ENCODE assay signal across 10 cellular contexts in genomic region chr11:31813961-31814868, GRCh38. TPM values are rescaled to one million over a fixed set of nuclear protein-coding genes. Genes with fewer than 3 reads are reported as not detected.
DNase-seq lines count a peak whose midpoint lies in the region; ATAC-seq, FAIRE-seq and TF ChIP-seq lines count a peak whose summit lies in the region.
"Had no signal": no experiment of that assay in that cellular context is flagged by ENCODE, and none has a peak within 500 bp of the region (broad histone marks: within the 10 kb centered on the region; RNA-seq: fewer than 3 reads in every experiment).

No MANE protein-coding gene starts in this region.

- H3K79me1 ChIP-seq in H1 (ENCODE audit: low read depth, low read length): no peaks in the 10 kb centered on the region

- H3K27ac ChIP-seq in H1 (ENCODE audit: low read depth, low read length) (no peak overlapping the region), osteoblast (ENCODE audit: low read depth, low read length) (no peak overlapping the region)

- no peak for TF ChIP-seq POLR2A in H1 (IDR thresholded peaks at IDR 0.05; ENCODE audit: control extremely low read depth in 1 of 2, low read depth in 2 of 2, low read length in 2 of 2)

- H3K56ac ChIP-seq in H1 (replicated peaks; ENCODE audit: insufficient read length, low read depth, low read length): no peak overlapping the region

- peak overlapping the region; percentile 78; the same call in 1 of the 2 replicates for H3K18ac ChIP-seq in H1 (ENCODE audit: extremely low read depth, low read length)

- DNase-seq in G401 (ENCODE audit: low spot score) (peak; percentile 57), M059J (ENCODE audit: low read depth) (peak; percentile 20), H1 (ENCODE audit: low read depth in 1 of 2, low spot score in 2 of 2) (peak in 1 of 2 experiments; percentile 73), osteoblast (ENCODE audit: insufficient read length, low spot score, missing footprints) (peak; percentile 86), activated gamma-delta T cell treated with Interleukin-2 at 50 U/mL for 16 hours (no peak)
- DNase-seq: activated CD4-positive, alpha-beta T cell treated with anti-CD3 and anti-CD28 coated beads, Interleukin-2, amount 10 ng/mL, durations not matched to agents 7 days and 5 days; KBM-7 had no signal

- H3K4me3 ChIP-seq in H1 (ENCODE audit: extremely low read depth in 1 of 4, insufficient read depth in 2 of 4, low read depth in 3 of 4, low read length in 4 of 4) (peak overlapping the region; percentile 20 to 62 (median 34); a peak in 7 of 8 replicates), osteoblast (ENCODE audit: insufficient read depth, low read length) (no peak overlapping the region)

- POLR2A ChIA-PET in H1 (lab: Charles Lee; ENCODE audit: partially characterized antibody): interaction anchor here (1.9 kb wide), 1 partner anchor 8 kb away, joined by 9 read pairs; no protein-coding TSS in a partner anchor

- H2AFZ ChIP-seq in H1 (ENCODE audit: low read length) (no peak overlapping the region), osteoblast (ENCODE audit: low read length) (no peak overlapping the region)

- FAIRE-seq in H1 (lab: Jason Lieb, UNC): no peak

- no peak overlapping the region for H3K23ac ChIP-seq in H1 (ENCODE audit: insufficient read length)

- no peak for TF ChIP-seq CTCF in H1 (IDR thresholded peaks at IDR 0.05; ENCODE audit: control extremely low read depth in 1 of 3, insufficient read depth in 1 of 3, low read depth in 1 of 3, low read length in 3 of 3)
- TF ChIP-seq CTCF in osteoblast (IDR thresholded peaks at IDR 0.05; ENCODE audit: extremely low read depth, low read depth, low read length): no peak

- no peak for ATAC-seq in GM19035 (IDR thresholded peaks at IDR 0.05; ENCODE audit: unreplicated experiment)
- no peak for ATAC-seq in HG02623 (IDR thresholded peaks at IDR 0.05; ENCODE audit: unreplicated experiment)
- no peak for ATAC-seq in HG03439 (IDR thresholded peaks at IDR 0.05; ENCODE audit: unreplicated experiment)

- peak overlapping the region; percentile 74 to 91 for H3K4me2 ChIP-seq in H1 (ENCODE audit: insufficient read depth in 1 of 2, low read depth in 2 of 2, low read length in 2 of 2)
- no peak overlapping the region for H3K4me2 ChIP-seq in osteoblast (ENCODE audit: insufficient read depth, low read length)

- H3K23me2 ChIP-seq in H1 (ENCODE audit: low read depth, low read length): peaks cover 8% of the 10 kb centered on the region; the same call in 1 of the 2 replicates

- H3K9me3 ChIP-seq in H1 (ENCODE audit: insufficient read depth in 2 of 2, low read depth in 1 of 2, low read length in 1 of 2) (no peaks in the 10 kb centered on the region), osteoblast (ENCODE audit: low read depth, low read length) (no peaks in the 10 kb centered on the region)

- 2% methylated on average over 39 of the region's 53 CpGs; no CpG with 5 or more reads in 1 of the 2 experiments for WGBS in H1 (ENCODE audit: extremely low coverage in 1 of 2, insufficient coverage in 1 of 2, insufficient read length in 1 of 2, insufficient replicate concordance in 2 of 2, low coverage in 1 of 2, low lambda C conversion rate in 2 of 2, missing lambda C conversion rate in 1 of 2), 2 experiments

- no peak overlapping the region for H2BK20ac ChIP-seq in H1 (ENCODE audit: low read length)

- no peak overlapping the region for H3K4ac ChIP-seq in H1 (replicated peaks; ENCODE audit: insufficient read length, low read depth, low read length)

- H3K9ac ChIP-seq in H1 (replicated peaks in 1 of 4; ENCODE audit: extremely low read depth in 1 of 4, low read depth in 3 of 4, low read length in 3 of 4): no peak overlapping the region

- in situ Hi-C loops in G401 (cut with HindIII; ENCODE audit: low sequenced_read_pairs): no loop called here

- no peak for TF ChIP-seq EP300 in H1 (IDR thresholded peaks at IDR 0.05; ENCODE audit: borderline replicate concordance in 1 of 2, low read depth in 2 of 2, low read length in 2 of 2)

- TF ChIP-seq RAD21 in H1 (IDR thresholded peaks at IDR 0.05 in 1 of 2, conservative IDR thresholded peaks at IDR 0.05 in 1 of 2; ENCODE audit: low read depth in 2 of 2, low read length in 2 of 2): no peak

- H4K5ac ChIP-seq in H1 (ENCODE audit: insufficient read length, low read depth, low read length): no peak overlapping the region

- H2BK5ac ChIP-seq in H1 (ENCODE audit: low read depth, low read length): no peak overlapping the region

- H2BK12ac ChIP-seq in H1 (ENCODE audit: low read depth, low read length): peak overlapping the region; percentile 80; the same call in 1 of the 2 replicates

- H3K27me3 ChIP-seq in H1 (replicated peaks in 1 of 4; ENCODE audit: control insufficient read depth in 3 of 4, extremely low read depth in 1 of 4, insufficient read depth in 3 of 4, low read length in 3 of 4) (peaks cover 83 to 99% (median 96%) of the 10 kb centered on the region in 4 experiments), osteoblast (ENCODE audit: insufficient read depth, low read length) (peaks cover 99% of the 10 kb centered on the region)

- H2BK15ac ChIP-seq in H1 (ENCODE audit: low read length): no peak overlapping the region

- H3K4me1 ChIP-seq in H1 (replicated peaks in 1 of 4; ENCODE audit: control insufficient read depth in 3 of 4, insufficient read depth in 4 of 4, low read length in 3 of 4) (peaks cover 3 to 60% (median 49%) of the 10 kb centered on the region in 4 experiments), osteoblast (ENCODE audit: insufficient read depth, low read length) (peaks cover 6% of the 10 kb centered on the region)

- H2BK120ac ChIP-seq in H1 (replicated peaks; ENCODE audit: low read depth, low read length): no peak overlapping the region

- no peaks in the 10 kb centered on the region; a peak in 1 of 8 replicates for H3K36me3 ChIP-seq in H1 (ENCODE audit: control insufficient read depth in 2 of 4, insufficient read depth in 4 of 4, low read length in 3 of 4)
- H3K36me3 ChIP-seq in osteoblast (ENCODE audit: insufficient read depth, low read length): no peaks in the 10 kb centered on the region

- no peak overlapping the region for H2AK5ac ChIP-seq in H1 (ENCODE audit: low read depth, low read length)

- peaks cover 0 to 16% of the 10 kb centered on the region in 2 experiments for H4K20me1 ChIP-seq in H1 (replicated peaks in 1 of 2; ENCODE audit: control insufficient read depth in 1 of 2, insufficient read depth in 2 of 2, low read length in 2 of 2)
- peaks cover 2% of the 10 kb centered on the region for H4K20me1 ChIP-seq in osteoblast (ENCODE audit: insufficient read depth, low read length)

- H3K14ac ChIP-seq in H1 (ENCODE audit: insufficient read length): no peak overlapping the region

- no peak overlapping the region for H4K8ac ChIP-seq in H1 (ENCODE audit: extremely low read depth, insufficient read depth, low read length)

- H4K91ac ChIP-seq in H1 (replicated peaks; ENCODE audit: insufficient read length, low read length): no peak overlapping the region

- H3K79me2 ChIP-seq in H1 (ENCODE audit: control insufficient read depth in 1 of 2, insufficient read depth in 2 of 2, low read length in 2 of 2) (no peaks in the 10 kb centered on the region), osteoblast (ENCODE audit: insufficient read depth, low read length) (no peaks in the 10 kb centered on the region)

- CTCF ChIA-PET in H1 (lab: Charles Lee; ENCODE audit: partially characterized antibody): interaction anchor here (1.1 to 3.4 kb wide), 3 partner anchors 16 to 144 kb away, joined by 3 to 17 read pairs (median 4); no protein-coding TSS in a partner anchor

TF ChIP-seq in H1, 55 proteins besides CTCF, POLR2A, EP300 and RAD21 (continues in another document):
- peak; percentile 92 for TF ChIP-seq SUZ12 (IDR thresholded peaks at IDR 0.05; ENCODE audit: low read length)
- peak; percentile 90 for TF ChIP-seq EZH2 (IDR thresholded peaks at IDR 0.05; ENCODE audit: low read depth, low read length, severe bottlenecking)
- TF ChIP-seq SIRT6 (IDR thresholded peaks at IDR 0.05; ENCODE audit: low read length): no peak
- no peak for TF ChIP-seq SIN3A (conservative IDR thresholded peaks at IDR 0.05 in 1 of 2, IDR thresholded peaks at IDR 0.05 in 1 of 2; ENCODE audit: low read depth in 1 of 2, low read length in 2 of 2)
- TF ChIP-seq KDM4A (IDR thresholded peaks at IDR 0.05; ENCODE audit: low read depth, low read length, severe bottlenecking): peak; percentile 53

RNA-seq across cellular contexts. Expression of gene PAX6, which starts 3.1 kb away (rescaled TPM):
- 2.7 and 3.8 TPM in 2 replicates for total RNA-seq in G401 (2014; rRNA removed; shearing (Covaris generic))
- total RNA-seq in M059J (2014; rRNA removed; shearing (Covaris generic)): 30.6 and 36.2 TPM in 2 replicates
- total RNA-seq in H1 (2021; fragmentation: NEBNext Ultra II Directional; extraction: Animal tissue kit (Norgen Biotek cat#: 25700)): 0.21 and 0.30 TPM in 2 replicates
- 0.65 and 1.1 TPM in 2 replicates for polyA plus RNA-seq in H1 (2011; rRNA removed)
- polyA plus RNA-seq in H1 (2011; cell fraction: cytosol; rRNA removed): 0.53 TPM
- polyA plus RNA-seq in H1 (2011; cell fraction: nucleus; rRNA removed): 1.0 TPM
- 0.41 to 1.1 TPM (median 0.57 TPM) in 4 replicates for polyA plus RNA-seq in H1 (2012, experiment 1 of 2)
- 0.16 TPM for polyA plus RNA-seq in H1 (2012, experiment 2 of 2)
- polyA plus RNA-seq in H1 (2013, experiment 1 of 2): 0.16 TPM
- polyA plus RNA-seq in H1 (2013, experiment 2 of 2): 0.22 TPM
- polyA minus RNA-seq in H1 (2011; rRNA and poly(A)+ RNA removed): 0.76 and 0.82 TPM in 2 replicates
- polyA minus RNA-seq in H1 (2011; cell fraction: cytosol; rRNA and poly(A)+ RNA removed): 0.88 TPM
- 2.6 TPM for polyA minus RNA-seq in H1 (2011; cell fraction: nucleus; rRNA and poly(A)+ RNA removed)
- under 0.01 and 0.36 TPM in 2 replicates for total RNA-seq in osteoblast
- total RNA-seq: activated CD4-positive, alpha-beta T cell treated with anti-CD3 and anti-CD28 coated beads, Interleukin-2, amount 10 ng/mL, durations not matched to agents 7 days and 5 days had no signal
